8 cellular contexts compared by ENCODE assay signal in the genomic region with DNA sequence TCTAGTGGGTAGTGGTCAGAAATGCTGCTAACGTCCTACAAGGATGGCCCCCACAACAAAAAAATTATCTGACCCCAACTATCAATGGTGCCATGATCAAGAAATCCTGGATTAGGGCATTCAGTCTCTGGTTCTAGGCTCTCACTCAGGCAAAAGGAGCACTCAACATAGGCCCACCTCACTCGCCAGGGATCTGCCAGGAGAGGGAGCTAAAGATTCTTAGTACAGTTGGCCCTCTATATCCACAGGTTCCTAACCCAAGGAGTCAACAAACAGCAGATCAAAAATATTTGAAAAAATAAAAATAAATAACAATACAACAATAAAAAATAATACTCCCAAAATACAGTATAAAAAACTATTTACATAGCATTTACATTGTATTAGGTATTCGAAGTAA. TPM values are rescaled to one million over a fixed set of nuclear protein-coding genes. Genes with fewer than 3 reads are reported as not detected.
DNase-seq lines count a peak whose midpoint lies in the region; ATAC-seq and TF ChIP-seq lines count a peak whose summit lies in the region.

No MANE protein-coding gene starts in this region.

- intact Hi-C loops in dorsolateral prefrontal cortex (cut with DNase I) = loop anchor here (2.0 to 5.0 kb wide), 2 partner anchors 60 to 81 kb away; no protein-coding TSS in a partner anchor

- CTCF ChIA-PET in T-cell (lab: Charles Lee) = interaction anchor here (0.5 to 3.8 kb wide), 4 partner anchors 78 to 509 kb away, joined by 3 to 35 read pairs (median 4); no protein-coding TSS in a partner anchor

- H3K9me3 Mint-ChIP-seq in T-cell = no peaks in the 10 kb centered on the region

- H3K4me1 Mint-ChIP-seq in T-cell = peaks cover 1 to 15% (median 14%) of the 10 kb centered on the region in 3 donors

- no peak overlapping the region for H3K27ac Mint-ChIP-seq in T-cell

- TF ChIP-seq CTCF in GM12873 (IDR thresholded peaks at IDR 0.05; ENCODE audit: insufficient read depth, low read depth, low read length, missing control alignments) (peak; percentile 45), dorsolateral prefrontal cortex (IDR thresholded peaks at IDR 0.05 in 54 of 56, conservative IDR thresholded peaks at IDR 0.05 in 2 of 56; ENCODE audit: low read depth in 1 of 56, partially characterized antibody in 56 of 56) (peak in 38 of 56 donors; percentile 6 to 58 (median 33)), retinal pigment epithelial cell (conservative IDR thresholded peaks at IDR 0.05; ENCODE audit: low read depth, low read length) (peak; percentile 62)

- no peak overlapping the region for H3K4me3 ChIP-seq in dorsolateral prefrontal cortex
- H3K4me3 ChIP-seq in retinal pigment epithelial cell (ENCODE audit: low read length) = no peak overlapping the region

- POLR2A ChIA-PET in T-cell (lab: Charles Lee) = no interaction called here

- H3K27me3 Mint-ChIP-seq in T-cell = no peaks in the 10 kb centered on the region

- H3K27me3 ChIP-seq in dorsolateral prefrontal cortex = no peaks in the 10 kb centered on the region

- ATAC-seq in T-cell (replicated peaks in 1 of 4) = no peak
- ATAC-seq in HG02938 (IDR thresholded peaks at IDR 0.05; ENCODE audit: unreplicated experiment) = no peak

- peak; percentile 44 for DNase-seq in AG08396 (ENCODE audit: low spot score)
- DNase-seq in NCI-H82 treated with DMSO at 0.1 percent for 48 hours (lab: John Stamatoyannopoulos, UW; ENCODE audit: unreplicated experiment) = peak; percentile 24
- DNase-seq in dorsolateral prefrontal cortex = no peak
- no peak for DNase-seq in retinal pigment epithelial cell (ENCODE audit: low read depth)
- no peak for DNase-seq in T-cell
- DNase-seq in NCI-H1048 (lab: John Stamatoyannopoulos, UW) = no peak

- H3K36me3 Mint-ChIP-seq in T-cell = peaks cover 16% of the 10 kb centered on the region

- no peak overlapping the region for H3K4me3 Mint-ChIP-seq in T-cell

- H3K27ac ChIP-seq in dorsolateral prefrontal cortex = peak overlapping the region in 2 of 59 donors; percentile 9 to 79

RNA-seq across cellular contexts. Expression of gene SLC4A5, which starts 10.0 kb away (rescaled TPM):
- total RNA-seq in dorsolateral prefrontal cortex (10 to 100 TPM in 53 of 120 experiments, 1 to 10 TPM in 67; 1.6 to 26.1 (median 9.6) TPM), T-cell (10 to 100 TPM; 10.1 to 19.3 (median 14.6) TPM)

RNA-seq across cellular contexts. Expression of gene DCTN1, which starts 46.9 kb away (rescaled TPM):
- 100 to 1,000 TPM; 269 to 525 (median 395) TPM for total RNA-seq in dorsolateral prefrontal cortex
- 100 to 1,000 TPM in 3 of 5 donors, 10 to 100 TPM in 2; 81.9 to 124 (median 117) TPM for total RNA-seq in T-cell

Comparison
In these comparisons a context has a peak if more than half of its experiments do, and no peak if none do; other contexts are left out.
1. DNase-seq: peak in AG08396 (single experiment) and NCI-H82 treated with DMSO at 0.1 percent for 48 hours (single experiment); none in dorsolateral prefrontal cortex (0 of 10), retinal pigment epithelial cell (single experiment), T-cell (0 of 34) and NCI-H1048 (single experiment).
2. Peak in every context shown above with its lines, with median percentiles within 50 percentile points of each other: CTCF ChIP-seq.